In genomic region chr15:37582852-37583251, GRCh38 we compare ENCODE assay signal across 19 cellular contexts.
"Had no signal": no experiment of that assay in that cellular context is flagged by ENCODE, and none has a peak within 500 bp of the region (broad histone marks: within the 10 kb centered on the region; RNA-seq: fewer than 3 reads in every experiment).

No MANE protein-coding gene starts in this region.

- H3K27me3 ChIP-seq: SJCRH30 had no signal

- H3K4me3 ChIP-seq: SJCRH30 had no signal

- H3K27ac ChIP-seq: SJCRH30 had no signal

- H3K36me3 ChIP-seq: SJCRH30 had no signal

- H3K9me3 ChIP-seq: SJCRH30 had no signal

- ATAC-seq: HepG2 had no signal

- DNase-seq: IMR-90, Kasumi-1, KG1, MM.1S, NCI-H1092 treated with DMSO at 0.1 percent for 48 hours, NCI-H1436, NCI-H187, NCI-H2029, NCI-H2081 treated with DMSO at 0.1 percent for 48 hours, NCI-H2171, NCI-H226, NCI-H446, NCI-H510A, NCI-H524 treated with DMSO at 0.1 percent for 48 hours, NCI-H774, RPMI8226, SHP77 treated with DMSO at 0.1 percent for 48 hours, SJCRH30 had no signal
